27 cellular contexts compared by ENCODE assay signal in the genomic region with DNA sequence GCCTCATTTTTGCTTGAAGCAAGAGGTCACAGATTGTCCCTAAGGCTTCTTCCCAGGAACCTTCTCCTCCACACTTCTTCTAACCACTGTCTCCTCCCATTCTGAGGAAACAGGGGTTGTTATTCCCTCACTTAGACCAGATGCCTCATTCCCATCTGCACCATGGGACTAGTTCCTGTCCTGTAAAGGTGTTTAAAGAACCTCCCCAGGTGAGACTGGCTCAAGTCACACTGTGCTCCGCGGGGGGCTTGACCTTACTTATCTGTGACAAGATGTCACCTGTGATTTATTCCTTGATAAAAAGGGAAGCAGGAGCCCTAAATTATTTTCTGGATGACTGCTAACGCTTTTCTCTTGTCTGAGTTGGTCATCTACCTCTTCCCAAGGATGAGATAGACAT. TPM values are rescaled to one million over a fixed set of nuclear protein-coding genes. Genes with fewer than 3 reads are reported as not detected.
"Had no signal": no experiment of that assay in that cellular context is flagged by ENCODE, and none has a peak within 500 bp of the region (broad histone marks: within the 10 kb centered on the region; RNA-seq: fewer than 3 reads in every experiment).

No MANE protein-coding gene starts in this region.

- H3K36me3 Mint-ChIP-seq: naive thymus-derived CD8-positive, alpha-beta T cell; natural killer cell treated with Interleukin-12 subunit alpha and Interleukin-12 subunit beta and Interleukin-15 and Interleukin-18, amount 100 ng/mL, for 72 hours; stimulated activated effector memory CD8-positive, alpha-beta T cell treated with anti-CD3 and anti-CD28 coated beads, Interleukin-12 subunit alpha, Interleukin-12 subunit beta, amount 100 ng/mL, for 72 hours; stimulated activated naive B cell treated with anti-CD40 and anti-IgM and Interleukin-4, amounts not matched to agents 10 μg/mL and 1 μg/mL and 100 μg/mL, for 72 hours had no signal

- H3K4me3 Mint-ChIP-seq: naive thymus-derived CD8-positive, alpha-beta T cell; natural killer cell treated with Interleukin-12 subunit alpha and Interleukin-12 subunit beta and Interleukin-15 and Interleukin-18, amount 100 ng/mL, for 72 hours; nephron progenitor cell; neural crest cell; stimulated activated effector memory CD8-positive, alpha-beta T cell treated with anti-CD3 and anti-CD28 coated beads, Interleukin-12 subunit alpha, Interleukin-12 subunit beta, amount 100 ng/mL, for 72 hours; stimulated activated naive B cell treated with anti-CD40 and anti-IgM and Interleukin-4, amounts not matched to agents 10 μg/mL and 1 μg/mL and 100 μg/mL, for 72 hours; stimulated activated naive CD8-positive, alpha-beta T cell treated with anti-CD3 and anti-CD28 coated beads, Interleukin-15, Interleukin-2, amounts not matched to agents 100 ng/mL and 50 ng/mL, for 24 hours had no signal

- H3K4me1 Mint-ChIP-seq: naive thymus-derived CD8-positive, alpha-beta T cell; nephron progenitor cell; stimulated activated effector memory CD8-positive, alpha-beta T cell treated with anti-CD3 and anti-CD28 coated beads, Interleukin-12 subunit alpha, Interleukin-12 subunit beta, amount 100 ng/mL, for 72 hours had no signal

- H3K4me3 ChIP-seq: ovary, psoas muscle, right lobe of liver, sigmoid colon, stomach, thoracic aorta, thyroid gland, tibial nerve, upper lobe of left lung had no signal

- H3K9me3 Mint-ChIP-seq: natural killer cell treated with Interleukin-12 subunit alpha and Interleukin-12 subunit beta and Interleukin-15 and Interleukin-18, amount 100 ng/mL, for 72 hours; stimulated activated effector memory CD8-positive, alpha-beta T cell treated with anti-CD3 and anti-CD28 coated beads, Interleukin-12 subunit alpha, Interleukin-12 subunit beta, amount 100 ng/mL, for 72 hours; stimulated activated naive B cell treated with anti-CD40 and anti-IgM and Interleukin-4, amounts not matched to agents 10 μg/mL and 1 μg/mL and 100 μg/mL, for 72 hours; stimulated activated naive CD8-positive, alpha-beta T cell treated with anti-CD3 and anti-CD28 coated beads, Interleukin-15, Interleukin-2, amounts not matched to agents 100 ng/mL and 50 ng/mL, for 24 hours had no signal

- H3K27me3 ChIP-seq: ovary, right lobe of liver, sigmoid colon, stomach, thyroid gland, tibial nerve, upper lobe of left lung had no signal

- DNase-seq: naive thymus-derived CD8-positive, alpha-beta T cell; nephron progenitor cell; occipital lobe; ovary; psoas muscle; right cardiac atrium; right lobe of liver; sigmoid colon; small intestine; stimulated activated CD4-positive, alpha-beta T cell treated with anti-CD3 and anti-CD28 coated beads, Interleukin-15, amount 100 ng/mL, for 24 hours; stimulated activated CD4-positive, alpha-beta T cell treated with anti-CD3 and anti-CD28 coated beads, Interleukin-2, amount 100 ng/mL, for 24 hours; stimulated activated CD4-positive, alpha-beta T cell treated with anti-CD3 and anti-CD28 coated beads, Interleukin-2, amount 100 ng/mL, for 48 hours; stimulated activated CD4-positive, alpha-beta T cell treated with anti-CD3 and anti-CD28 coated beads, Interleukin-4, amount 100 ng/mL, for 24 hours; stimulated activated naive B cell treated with anti-CD40 and anti-IgM and Interleukin-4, amounts not matched to agents 10 μg/mL and 1 μg/mL and 100 μg/mL, for 72 hours; stimulated activated naive CD4-positive, alpha-beta T cell treated with Interleukin-2 at 50 U/mL for 16 hours; stomach; thyroid gland; trophoblast cell had no signal

- H3K36me3 ChIP-seq: ovary, right lobe of liver, sigmoid colon, stomach, thoracic aorta, thyroid gland, tibial nerve, upper lobe of left lung had no signal

- H3K4me1 ChIP-seq: psoas muscle, sigmoid colon, stomach, thyroid gland, tibial nerve, upper lobe of left lung had no signal

- H3K27me3 Mint-ChIP-seq: progenitor cell of endocrine pancreas had no signal

- H3K27ac Mint-ChIP-seq: naive thymus-derived CD8-positive, alpha-beta T cell; natural killer cell treated with Interleukin-12 subunit alpha and Interleukin-12 subunit beta and Interleukin-15 and Interleukin-18, amount 100 ng/mL, for 72 hours; progenitor cell of endocrine pancreas; stimulated activated effector memory CD8-positive, alpha-beta T cell treated with anti-CD3 and anti-CD28 coated beads, Interleukin-12 subunit alpha, Interleukin-12 subunit beta, amount 100 ng/mL, for 72 hours; stimulated activated naive B cell treated with anti-CD40 and anti-IgM and Interleukin-4, amounts not matched to agents 10 μg/mL and 1 μg/mL and 100 μg/mL, for 72 hours; stimulated activated naive CD8-positive, alpha-beta T cell treated with anti-CD3 and anti-CD28 coated beads, Interleukin-15, Interleukin-2, amounts not matched to agents 100 ng/mL and 50 ng/mL, for 24 hours had no signal

- H3K79me2 ChIP-seq: parathyroid adenoma had no signal

- H3K9ac ChIP-seq: parathyroid adenoma had no signal

- H2AFZ ChIP-seq: parathyroid adenoma had no signal

- H3K27ac ChIP-seq: ovary, parathyroid adenoma, psoas muscle, right lobe of liver, sigmoid colon, stomach, thoracic aorta, thyroid gland, tibial nerve, upper lobe of left lung had no signal

- ATAC-seq: naive thymus-derived CD8-positive, alpha-beta T cell; natural killer cell treated with Interleukin-12 subunit alpha and Interleukin-12 subunit beta and Interleukin-15 and Interleukin-18, amount 100 ng/mL, for 72 hours; psoas muscle; right cardiac atrium; right lobe of liver; stimulated activated effector memory CD8-positive, alpha-beta T cell treated with anti-CD3 and anti-CD28 coated beads, Interleukin-12 subunit alpha, Interleukin-12 subunit beta, amount 100 ng/mL, for 72 hours; stimulated activated naive B cell treated with anti-CD40 and anti-IgM and Interleukin-4, amounts not matched to agents 10 μg/mL and 1 μg/mL and 100 μg/mL, for 72 hours had no signal

- H3K9me3 ChIP-seq: ovary, psoas muscle, right lobe of liver, sigmoid colon, stomach, thoracic aorta, thyroid gland, tibial nerve, upper lobe of left lung had no signal

RNA-seq across cellular contexts. Expression of gene CDH2, which starts 8.2 kb away (rescaled TPM):
- total RNA-seq: naive thymus-derived CD8-positive, alpha-beta T cell had no signal
- polyA plus RNA-seq: naive thymus-derived CD8-positive, alpha-beta T cell had no signal
